ENCODE assay signal across 9 cellular contexts in the genomic region with DNA sequence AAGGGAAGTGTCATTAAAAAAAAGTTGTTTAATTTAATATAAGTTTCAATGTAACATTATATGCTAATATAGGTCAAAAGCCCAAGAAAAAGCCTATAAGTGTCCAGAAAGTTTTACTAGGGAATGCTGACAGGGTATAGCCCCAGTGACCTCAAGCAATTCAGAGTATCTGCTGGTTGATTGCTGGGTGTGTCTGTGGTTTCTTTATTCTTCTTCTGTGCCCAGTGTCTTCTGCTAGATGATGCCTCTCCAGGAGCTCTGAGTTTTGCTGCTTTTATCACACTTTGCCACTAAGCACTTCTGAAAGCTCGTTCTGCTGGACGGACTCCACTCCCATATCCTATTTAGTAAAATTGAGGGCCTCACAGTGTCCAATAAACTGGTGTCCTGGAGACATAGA.
"Had no signal": no experiment of that assay in that cellular context is flagged by ENCODE, and none has a peak within 500 bp of the region (broad histone marks: within the 10 kb centered on the region; RNA-seq: fewer than 3 reads in every experiment).

No MANE protein-coding gene starts in this region.

- DNase-seq: GM23248, GOT3, H7, H9, HCEC 1CT, HFFc6 had no signal

- H2AFZ ChIP-seq: GM23248, GM23338 had no signal

- H3K27ac ChIP-seq: GM23248 had no signal

- ATAC-seq: GM23338, HCT116 had no signal

- H3K9me3 ChIP-seq: HAP-1 had no signal

- H3K4me3 ChIP-seq: GM23248, GM23338, HAP-1 had no signal

- H3K4me2 ChIP-seq: GM23338 had no signal

- H3K9ac ChIP-seq: GM23248 had no signal

- H3K36me3 ChIP-seq: HAP-1 had no signal

- H3K4me1 ChIP-seq: HAP-1 had no signal
